In genomic region chr9:127838375-127839078, GRCh38 we compare ENCODE assay signal across 1 cellular context.
TF ChIP-seq lines count a peak whose summit lies in the region.

No MANE protein-coding gene starts in this region.

TF ChIP-seq in H1, 55 proteins besides CTCF, POLR2A, EP300 and RAD21:
- TF ChIP-seq USF2 (IDR thresholded peaks at IDR 0.05; ENCODE audit: low read length) (no peak), TEAD4 (IDR thresholded peaks at IDR 0.05; ENCODE audit: low read depth, low read length) (no peak), POU5F1 (IDR thresholded peaks at IDR 0.05; ENCODE audit: low read depth, low read length) (no peak), RBBP5 (IDR thresholded peaks at IDR 0.05; ENCODE audit: borderline replicate concordance, low read depth, low read length) (no peak), TAF7 (optimal IDR thresholded peaks at IDR 0.05; ENCODE audit: borderline replicate concordance, low read depth, low read length) (no peak), JUND (IDR thresholded peaks at IDR 0.05; ENCODE audit: low read length) (no peak)
